18 cellular contexts compared by ENCODE assay signal in the genomic region with DNA sequence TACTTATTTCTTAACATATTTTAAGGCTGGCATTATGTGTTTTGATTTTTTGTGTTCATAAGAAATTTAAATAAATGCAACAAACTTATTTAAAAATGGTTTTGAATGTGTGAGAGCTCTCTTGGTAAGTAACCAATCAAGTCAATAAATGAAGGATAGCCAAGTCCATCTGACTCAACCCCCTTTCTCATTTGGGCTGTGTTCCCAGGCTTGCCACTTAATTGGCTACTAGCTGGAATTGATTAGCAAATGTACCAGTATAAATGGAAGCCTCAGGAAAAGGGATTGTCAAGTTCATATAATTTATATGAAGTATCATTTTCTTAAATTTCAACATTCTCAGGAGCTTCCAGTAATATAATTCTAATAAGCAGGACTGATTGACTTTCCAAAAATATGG.
"Had no signal": no experiment of that assay in that cellular context is flagged by ENCODE, and none has a peak within 500 bp of the region (broad histone marks: within the 10 kb centered on the region; RNA-seq: fewer than 3 reads in every experiment).

No MANE protein-coding gene starts in this region.

- H3K36me3 Mint-ChIP-seq: activated naive CD4-positive, alpha-beta T cell treated with anti-CD3 and anti-CD28 coated beads, Interleukin-2, amount 50 U/mL, for 72 hours had no signal

- DNase-seq: activated B cell treated with CpG ODN at 0.5 μM for 24 hours; activated CD4-positive, alpha-beta T cell treated with anti-CD3 and anti-CD28 coated beads, Interleukin-2, amount 10 ng/mL, durations not matched to agents 24 days and 14 days; activated effector memory CD4-positive, alpha-beta T cell treated with anti-CD3 and anti-CD28 coated beads, Interleukin-2, amount 50 U/mL, for 16 hours; brain microvascular endothelial cell; heart right ventricle; left ventricle myocardium inferior; mesendoderm; nephron progenitor cell; ovary; stimulated activated CD4-positive, alpha-beta T cell treated with anti-CD3 and anti-CD28 coated beads, Interleukin-15, amount 100 ng/mL, for 24 hours; stimulated activated CD4-positive, alpha-beta T cell treated with anti-CD3 and anti-CD28 coated beads, Interleukin-4, amount 100 ng/mL, for 24 hours had no signal

- H3K27ac Mint-ChIP-seq: activated B cell treated with CpG ODN at 0.5 μM for 24 hours; activated CD4-positive, alpha-beta T cell treated with anti-CD3 and anti-CD28 coated beads, Interleukin-2, amount 10 ng/mL, durations not matched to agents 24 days and 14 days; activated naive CD4-positive, alpha-beta T cell treated with anti-CD3 and anti-CD28 coated beads, Interleukin-2, amount 50 U/mL, for 72 hours; nephron progenitor cell; stimulated activated naive CD8-positive, alpha-beta T cell treated with anti-CD3 and anti-CD28 coated beads, Interleukin-15, Interleukin-2, amounts not matched to agents 100 ng/mL and 50 ng/mL, for 24 hours had no signal

- H3K27ac ChIP-seq: brain microvascular endothelial cell, esophagus muscularis mucosa, heart right ventricle, left ventricle myocardium inferior, ovary, thoracic aorta had no signal

- H3K9me3 ChIP-seq: esophagus muscularis mucosa, heart right ventricle, left ventricle myocardium inferior, ovary, thoracic aorta had no signal

- H3K4me3 ChIP-seq: esophagus muscularis mucosa, heart right ventricle, left ventricle myocardium inferior, ovary, thoracic aorta had no signal

- H3K4me3 Mint-ChIP-seq: activated B cell treated with CpG ODN at 0.5 μM for 24 hours; activated CD4-positive, alpha-beta T cell treated with anti-CD3 and anti-CD28 coated beads, Interleukin-2, amount 10 ng/mL, durations not matched to agents 24 days and 14 days; nephron progenitor cell; stimulated activated naive CD8-positive, alpha-beta T cell treated with anti-CD3 and anti-CD28 coated beads, Interleukin-15, Interleukin-2, amounts not matched to agents 100 ng/mL and 50 ng/mL, for 24 hours had no signal

- H3K36me3 ChIP-seq: brain microvascular endothelial cell, esophagus muscularis mucosa, heart right ventricle, left ventricle myocardium inferior, ovary, thoracic aorta had no signal

- FAIRE-seq: endometrium, frontal cortex, keratinocyte had no signal

- H3K27me3 ChIP-seq: brain microvascular endothelial cell, esophagus muscularis mucosa, heart right ventricle, ovary had no signal

- H3K9me3 Mint-ChIP-seq: activated B cell treated with CpG ODN at 0.5 μM for 24 hours; activated CD4-positive, alpha-beta T cell treated with anti-CD3 and anti-CD28 coated beads, Interleukin-2, amount 10 ng/mL, durations not matched to agents 24 days and 14 days; nephron progenitor cell; stimulated activated naive CD8-positive, alpha-beta T cell treated with anti-CD3 and anti-CD28 coated beads, Interleukin-15, Interleukin-2, amounts not matched to agents 100 ng/mL and 50 ng/mL, for 24 hours had no signal

- H3K4me1 Mint-ChIP-seq: activated B cell treated with CpG ODN at 0.5 μM for 24 hours; activated CD4-positive, alpha-beta T cell treated with anti-CD3 and anti-CD28 coated beads, Interleukin-2, amount 10 ng/mL, durations not matched to agents 24 days and 14 days; nephron progenitor cell had no signal

- H3K27me3 Mint-ChIP-seq: activated B cell treated with CpG ODN at 0.5 μM for 24 hours; activated CD4-positive, alpha-beta T cell treated with anti-CD3 and anti-CD28 coated beads, Interleukin-2, amount 10 ng/mL, durations not matched to agents 24 days and 14 days; stimulated activated naive CD8-positive, alpha-beta T cell treated with anti-CD3 and anti-CD28 coated beads, Interleukin-15, Interleukin-2, amounts not matched to agents 100 ng/mL and 50 ng/mL, for 24 hours had no signal

- H3K4me1 ChIP-seq: heart right ventricle, left ventricle myocardium inferior had no signal
